Comparison of ENCODE assay signal across 9 cellular contexts in the genomic region with DNA sequence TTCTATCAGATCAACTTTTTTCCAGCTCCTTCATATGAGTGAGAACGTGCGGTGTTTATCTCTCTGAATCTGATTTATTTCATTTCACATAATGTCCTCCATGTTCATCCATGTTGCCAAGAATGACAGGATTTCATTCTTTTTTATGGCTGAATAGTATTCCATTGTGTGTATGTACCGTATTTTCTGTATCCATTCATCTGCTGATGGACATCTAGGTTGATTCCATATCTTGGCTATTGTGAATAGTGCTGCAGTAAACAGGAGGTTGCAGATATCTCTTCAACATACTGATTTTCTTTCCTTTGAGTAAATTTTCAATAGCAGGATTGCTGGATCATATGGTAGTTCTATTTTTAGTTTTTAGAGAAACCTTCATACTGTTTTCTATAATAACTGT.
"Had no signal": no experiment of that assay in that cellular context is flagged by ENCODE, and none has a peak within 500 bp of the region (broad histone marks: within the 10 kb centered on the region; RNA-seq: fewer than 3 reads in every experiment).

No MANE protein-coding gene starts in this region.

- H3K9ac ChIP-seq: GM23248 had no signal

- H3K4me1 ChIP-seq: HAP-1 had no signal

- H2AFZ ChIP-seq: GM23248, GM23338 had no signal

- H3K4me2 ChIP-seq: GM23338 had no signal

- DNase-seq: GM23248, GOT3, H7, H9, HCEC 1CT, HFFc6 had no signal

- H3K4me3 ChIP-seq: GM23248, GM23338, HAP-1 had no signal

- H3K27ac ChIP-seq: GM23248 had no signal

- H3K9me3 ChIP-seq: HAP-1 had no signal

- H3K36me3 ChIP-seq: HAP-1 had no signal

- ATAC-seq: GM23338, HCT116 had no signal
